8 cellular contexts compared by ENCODE assay signal in the genomic region with DNA sequence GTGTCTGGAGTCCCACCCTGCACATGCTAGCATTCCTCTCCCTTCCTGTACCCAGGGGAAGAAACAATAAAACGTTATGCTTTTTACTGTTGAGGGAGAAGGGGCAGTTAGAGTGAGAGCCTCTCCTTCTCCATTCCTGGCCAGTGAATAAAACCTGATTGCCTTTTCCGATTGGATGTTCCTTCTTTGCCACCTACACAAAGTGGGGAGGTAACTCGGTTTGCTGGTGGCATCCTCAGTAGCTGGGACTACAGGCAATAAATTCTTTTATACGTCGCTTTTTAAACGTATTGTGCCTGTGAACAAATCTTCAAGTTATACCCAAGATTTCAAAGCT. TPM values are rescaled to one million over a fixed set of nuclear protein-coding genes. Genes with fewer than 3 reads are reported as not detected.
A peak's percentile ranks its signal among the peaks of the same experiment; 100 is the strongest.
DNase-seq lines count a peak whose midpoint lies in the region; ATAC-seq and TF ChIP-seq lines count a peak whose summit lies in the region.

No MANE protein-coding gene starts in this region.

- peaks cover 14% of the 10 kb centered on the region for H3F3A ChIP-seq in MM.1S (ENCODE audit: insufficient read depth, low read length)

- H3K27ac Mint-ChIP-seq in CD14-positive monocyte (peak overlapping the region; percentile 83 to 97 (median 94)), nephron (peak overlapping the region; percentile 97 to 99 (median 99))
- H3K27ac Mint-ChIP-seq in dendritic cell treated with granulocyte-macrophage colony-stimulating factor and Interleukin-4, amounts not matched to agents 40 ng/mL and 50 ng/mL, for 4 days: peak overlapping the region; percentile 89

- H3K9me3 Mint-ChIP-seq in CD14-positive monocyte (no peaks in the 10 kb centered on the region), nephron (no peaks in the 10 kb centered on the region)
- no peaks in the 10 kb centered on the region for H3K9me3 Mint-ChIP-seq in dendritic cell treated with granulocyte-macrophage colony-stimulating factor and Interleukin-4, amounts not matched to agents 40 ng/mL and 50 ng/mL, for 4 days

- peak overlapping the region; percentile 86 for H3K4me2 ChIP-seq in MM.1S (ENCODE audit: low read depth, low read length)

- H3K27me3 ChIP-seq in MM.1S (replicated peaks; ENCODE audit: insufficient read depth, low read length): no peaks in the 10 kb centered on the region

- TF ChIP-seq CTCF in CD14-positive monocyte (IDR thresholded peaks at IDR 0.05): no peak
- no peak for TF ChIP-seq CTCF in MM.1S (IDR thresholded peaks at IDR 0.05; ENCODE audit: low read length)
- TF ChIP-seq CTCF in nephron (IDR thresholded peaks at IDR 0.05; ENCODE audit: unreplicated experiment in 3 of 3): no peak

- H2AFZ ChIP-seq in MM.1S (ENCODE audit: low read length): peak overlapping the region; percentile 88

- H3K27me3 Mint-ChIP-seq in CD14-positive monocyte (ENCODE audit: low read depth in 3 of 3) (peaks cover 0 to 2% (median 0%) of the 10 kb centered on the region in 3 donors), nephron (ENCODE audit: low read depth) (no peaks in the 10 kb centered on the region)
- no peaks in the 10 kb centered on the region for H3K27me3 Mint-ChIP-seq in dendritic cell treated with granulocyte-macrophage colony-stimulating factor and Interleukin-4, amounts not matched to agents 40 ng/mL and 50 ng/mL, for 4 days

- H3K4me1 Mint-ChIP-seq in CD14-positive monocyte: peaks cover 20% of the 10 kb centered on the region
- peaks cover 35% of the 10 kb centered on the region for H3K4me1 Mint-ChIP-seq in dendritic cell treated with granulocyte-macrophage colony-stimulating factor and Interleukin-4, amounts not matched to agents 40 ng/mL and 50 ng/mL, for 4 days (ENCODE audit: low read depth)
- H3K4me1 Mint-ChIP-seq in nephron: peaks cover 37% of the 10 kb centered on the region

- no peaks in the 10 kb centered on the region for H3K36me3 ChIP-seq in MM.1S (replicated peaks; ENCODE audit: insufficient read depth, low read length)

- H3K4me3 ChIP-seq in MM.1S (ENCODE audit: low read length): peak overlapping the region; percentile 77

- peak overlapping the region; percentile 54; the same call in 1 of the 2 replicates for H3K9ac ChIP-seq in MM.1S (ENCODE audit: low read length)

- intact Hi-C loops in CD14-positive monocyte (cut with micrococcal nuclease): loop anchor here in 1 of 2 donors (2.0 to 5.0 kb wide), 2 partner anchors 14 to 1498 kb away; partner anchors contain the start of genes BST2, COPE and DDX49
- intact Hi-C loops in dendritic cell treated with granulocyte-macrophage colony-stimulating factor and Interleukin-4, amounts not matched to agents 40 ng/mL and 50 ng/mL, for 4 days (cut with micrococcal nuclease): loop anchor here (1.0 kb wide), 1 partner anchor 14 kb away; the partner anchor contains the start of gene BST2

- H3K4me1 ChIP-seq in MM.1S (ENCODE audit: low read length): peaks cover 3% of the 10 kb centered on the region; the same call in 1 of the 2 replicates

- H3K79me2 ChIP-seq in MM.1S (ENCODE audit: low read length): no peaks in the 10 kb centered on the region

- H3K4me3 Mint-ChIP-seq in CD14-positive monocyte: peak overlapping the region; percentile 81 to 94
- peak overlapping the region; percentile 87 for H3K4me3 Mint-ChIP-seq in dendritic cell treated with granulocyte-macrophage colony-stimulating factor and Interleukin-4, amounts not matched to agents 40 ng/mL and 50 ng/mL, for 4 days
- H3K4me3 Mint-ChIP-seq in nephron: peak overlapping the region; percentile 93 to 95 (median 93)

- no peak overlapping the region; the same call in 1 of the 2 replicates for H3K27ac ChIP-seq in MM.1S (ENCODE audit: low read length)

- H4K20me1 ChIP-seq in MM.1S (ENCODE audit: insufficient read depth, low read length): no peaks in the 10 kb centered on the region

- H3K9me3 ChIP-seq in MM.1S (replicated peaks; ENCODE audit: insufficient read depth, low read length): no peaks in the 10 kb centered on the region

- H3K36me3 Mint-ChIP-seq in CD14-positive monocyte (peaks cover 34 to 51% of the 10 kb centered on the region in 2 donors), nephron (ENCODE audit: low read depth) (peaks cover 4% of the 10 kb centered on the region)
- peaks cover 68% of the 10 kb centered on the region for H3K36me3 Mint-ChIP-seq in dendritic cell treated with granulocyte-macrophage colony-stimulating factor and Interleukin-4, amounts not matched to agents 40 ng/mL and 50 ng/mL, for 4 days (ENCODE audit: low read depth)

- ATAC-seq in GM18520 (IDR thresholded peaks at IDR 0.05; ENCODE audit: unreplicated experiment): no peak
- ATAC-seq in HG02840 (IDR thresholded peaks at IDR 0.05; ENCODE audit: low FRiP score, unreplicated experiment): no peak

- no peak for DNase-seq in CD14-positive monocyte (ENCODE audit: low spot score)
- DNase-seq in MM.1S: no peak
- no peak for DNase-seq in AG08396 (ENCODE audit: low spot score)
- no peak for DNase-seq in activated CD4-positive, alpha-beta T cell treated with anti-CD3 and anti-CD28 coated beads for 4 hours

- H3K9me2 ChIP-seq in MM.1S (replicated peaks; ENCODE audit: insufficient read depth, low read length): no peaks in the 10 kb centered on the region

RNA-seq across cellular contexts. Expression of gene MVB12A, which starts 0.7 kb away (rescaled TPM):
- polyA plus RNA-seq in CD14-positive monocyte: 10 to 100 TPM; 43.2 to 43.7 TPM

RNA-seq across cellular contexts. Expression of gene BST2, which starts 13.7 kb away (rescaled TPM):
- 100 to 1,000 TPM; 272 to 284 TPM for polyA plus RNA-seq in CD14-positive monocyte

RNA-seq across cellular contexts. Expression of gene CCDC194, which starts 25.1 kb away (rescaled TPM):
- polyA plus RNA-seq in CD14-positive monocyte: not detected

RNA-seq across cellular contexts. Expression of gene TMEM221, which starts 29.3 kb away (rescaled TPM):
- polyA plus RNA-seq in CD14-positive monocyte: not detected

RNA-seq across cellular contexts. Expression of gene NXNL1, which starts 41.6 kb away (rescaled TPM):
- polyA plus RNA-seq in CD14-positive monocyte: not detected
